In the genomic region with DNA sequence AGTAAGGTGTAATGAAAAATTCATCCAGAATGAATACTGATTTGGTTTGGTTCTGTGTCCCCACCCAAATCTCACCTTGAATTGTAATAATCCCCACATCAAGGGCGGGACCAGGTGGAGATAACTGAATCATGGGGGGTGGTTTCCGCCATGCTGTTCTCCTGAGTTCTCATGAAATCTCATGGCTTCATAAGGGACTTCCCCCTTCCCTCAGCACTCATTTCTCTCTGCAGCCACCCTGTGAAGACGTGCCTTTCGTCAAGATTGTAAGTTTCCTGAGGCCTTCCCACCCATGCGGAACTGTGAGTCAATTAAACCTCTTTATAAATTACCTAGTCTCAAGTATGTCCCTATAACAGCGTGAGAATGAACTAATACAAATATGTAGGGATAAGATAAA, we compare ENCODE assay signal across 19 cellular contexts. TPM values are rescaled to one million over a fixed set of nuclear protein-coding genes. Genes with fewer than 3 reads are reported as not detected.
DNase-seq lines count a peak whose midpoint lies in the region; ATAC-seq lines count a peak whose summit lies in the region.
"Had no signal": no experiment of that assay in that cellular context is flagged by ENCODE, and none has a peak within 500 bp of the region (broad histone marks: within the 10 kb centered on the region; RNA-seq: fewer than 3 reads in every experiment).

No MANE protein-coding gene starts in this region.

- H3K27ac ChIP-seq in effector memory CD4-positive, alpha-beta T cell (ENCODE audit: insufficient read depth, low read length, poor library complexity, severe bottlenecking), result no peak overlapping the region
- H3K27ac ChIP-seq: BLaER1 treated with 17β-estradiol and CSF1 and Interleukin-3, amounts not matched to agents 10 nM and 100 nM had no signal

- H3K27me3 ChIP-seq in effector memory CD4-positive, alpha-beta T cell (replicated peaks; ENCODE audit: control insufficient read depth, insufficient read depth, low read length, poor library complexity, severe bottlenecking), result no peaks in the 10 kb centered on the region
- H3K27me3 ChIP-seq: BLaER1 treated with 17β-estradiol and CSF1 and Interleukin-3, amounts not matched to agents 10 nM and 100 nM had no signal

- peaks cover 51% of the 10 kb centered on the region for H3K4me1 Mint-ChIP-seq in activated T-cell treated with anti-CD3 and anti-CD28 coated beads, Interleukin-2, amount 50 U/mL, for 4 hours (ENCODE audit: low read depth)

- peaks cover 7% of the 10 kb centered on the region for H3K4me1 ChIP-seq in effector memory CD4-positive, alpha-beta T cell (ENCODE audit: control insufficient read depth, insufficient read depth, low read length, poor library complexity, severe bottlenecking)

- DNase-seq in activated T-cell treated with anti-CD3 and anti-CD28 coated beads for 48 hours (ENCODE audit: low read depth), result peak; percentile 35
- no peak for DNase-seq in activated T-cell treated with anti-CD3 and anti-CD28 coated beads, Interleukin-2, amount 50 U/mL, for 1 hour
- DNase-seq in activated T-cell treated with anti-CD3 and anti-CD28 coated beads, Interleukin-2, amount 50 U/mL, for 4 hours, result no peak
- DNase-seq in stimulated activated CD4-positive, alpha-beta T cell treated with anti-CD3 and anti-CD28 coated beads, Interleukin-15, amount 100 ng/mL, for 24 hours, result peak; percentile 67
- DNase-seq in stimulated activated CD8-positive, alpha-beta memory T cell treated with anti-CD3 and anti-CD28 coated beads, Interleukin-4, amount 100 ng/mL, for 48 hours, result peak; percentile 57
- DNase-seq in effector memory CD4-positive, alpha-beta T cell, result no peak
- DNase-seq: activated B cell treated with CpG ODN at 0.5 μM for 24 hours; central memory CD4-positive, alpha-beta T cell; dermis blood vessel endothelial cell; DND-41; left ventricle myocardium superior; naive thymus-derived CD8-positive, alpha-beta T cell; NCI-H1417; NCI-H2081; NCI-H446 had no signal

- no peaks in the 10 kb centered on the region for H3K36me3 ChIP-seq in effector memory CD4-positive, alpha-beta T cell (ENCODE audit: control insufficient read depth, insufficient read depth, low read length)

- no peak overlapping the region for H3K4me3 Mint-ChIP-seq in activated T-cell treated with anti-CD3 and anti-CD28 coated beads, Interleukin-2, amount 50 U/mL, for 4 hours
- H3K4me3 Mint-ChIP-seq: activated B cell treated with CpG ODN at 0.5 μM for 24 hours, mesothelial cell of epicardium had no signal

- no peaks in the 10 kb centered on the region for H3K9me3 ChIP-seq in effector memory CD4-positive, alpha-beta T cell (ENCODE audit: control insufficient read depth, low read length)
- H3K9me3 ChIP-seq: BLaER1 treated with 17β-estradiol and CSF1 and Interleukin-3, amounts not matched to agents 10 nM and 100 nM had no signal

- H3K4me3 ChIP-seq in effector memory CD4-positive, alpha-beta T cell (ENCODE audit: insufficient read depth, low read depth, low read length, poor library complexity, severe bottlenecking), result no peak overlapping the region
- H3K4me3 ChIP-seq: BLaER1 treated with 17β-estradiol and CSF1 and Interleukin-3, amounts not matched to agents 10 nM and 100 nM had no signal

- peaks cover 22% of the 10 kb centered on the region for H3K36me3 Mint-ChIP-seq in activated T-cell treated with anti-CD3 and anti-CD28 coated beads, Interleukin-2, amount 50 U/mL, for 4 hours (ENCODE audit: insufficient read depth)

- no peaks in the 10 kb centered on the region for H3K27me3 Mint-ChIP-seq in activated T-cell treated with anti-CD3 and anti-CD28 coated beads, Interleukin-2, amount 50 U/mL, for 4 hours (ENCODE audit: low read depth)
- H3K27me3 Mint-ChIP-seq: activated B cell treated with CpG ODN at 0.5 μM for 24 hours; naive thymus-derived CD8-positive, alpha-beta T cell had no signal

- peak; percentile 56 to 67 for ATAC-seq in activated T-cell treated with anti-CD3 and anti-CD28 coated beads, Interleukin-2, amount 50 U/mL, for 4 hours
- ATAC-seq in HG03025 (IDR thresholded peaks at IDR 0.05; ENCODE audit: low FRiP score, unreplicated experiment), result no peak
- ATAC-seq: left ventricle myocardium superior; naive thymus-derived CD8-positive, alpha-beta T cell; Right ventricle myocardium inferior had no signal

- no peaks in the 10 kb centered on the region for H3K9me3 Mint-ChIP-seq in activated T-cell treated with anti-CD3 and anti-CD28 coated beads, Interleukin-2, amount 50 U/mL, for 4 hours
- H3K9me3 Mint-ChIP-seq: activated B cell treated with CpG ODN at 0.5 μM for 24 hours; mesothelial cell of epicardium; naive thymus-derived CD8-positive, alpha-beta T cell had no signal

RNA-seq across cellular contexts. Expression of a gene that starts 5.5 kb away (rescaled TPM):
- 10 to 100 TPM; 10.8 to 11.8 (median 11.6) TPM for total RNA-seq in activated T-cell treated with anti-CD3 and anti-CD28 coated beads, Interleukin-2, amount 50 U/mL, for 4 hours

RNA-seq across cellular contexts. Expression of a gene that starts 38.2 kb away (rescaled TPM):
- total RNA-seq in activated T-cell treated with anti-CD3 and anti-CD28 coated beads, Interleukin-2, amount 50 U/mL, for 4 hours, result 10 to 100 TPM; 54.9 to 61.4 (median 58.3) TPM

Comparison
In these comparisons a context has a peak if more than half of its experiments do, and no peak if none do; other contexts are left out.
1. DNase-seq: peak in activated T-cell treated with anti-CD3 and anti-CD28 coated beads for 48 hours (single experiment), stimulated activated CD4-positive, alpha-beta T cell treated with anti-CD3 and anti-CD28 coated beads, Interleukin-15, amount 100 ng/mL, for 24 hours (single experiment) and stimulated activated CD8-positive, alpha-beta memory T cell treated with anti-CD3 and anti-CD28 coated beads, Interleukin-4, amount 100 ng/mL, for 48 hours (single experiment); none in activated T-cell treated with anti-CD3 and anti-CD28 coated beads, Interleukin-2, amount 50 U/mL, for 1 hour (single experiment), activated T-cell treated with anti-CD3 and anti-CD28 coated beads, Interleukin-2, amount 50 U/mL, for 4 hours (single experiment) and effector memory CD4-positive, alpha-beta T cell (0 of 3).